Comparison of ENCODE assay signal across 1 cellular context in genomic region chr11:118401151-118401879, GRCh38.
A peak's percentile ranks its signal among the peaks of the same experiment; 100 is the strongest.
TF ChIP-seq lines count a peak whose summit lies in the region.

A gene with protein sequence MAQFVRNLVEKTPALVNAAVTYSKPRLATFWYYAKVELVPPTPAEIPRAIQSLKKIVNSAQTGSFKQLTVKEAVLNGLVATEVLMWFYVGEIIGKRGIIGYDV (plus strand): TSS chr11:118401606. CDS start chr11:118401666, 60 bp downstream.

TF ChIP-seq in HepG2, 621 proteins besides CTCF, POLR2A, EP300 and RAD21 (continued from another document and continues in another):
- TF ChIP-seq GMEB1 (CRISPR knock-in tag; IDR thresholded peaks at IDR 0.05; ENCODE audit: borderline replicate concordance) (peak; percentile 75), WIZ (CRISPR knock-in tag; IDR thresholded peaks at IDR 0.05) (no peak), ZNF567 (CRISPR knock-in tag; IDR thresholded peaks at IDR 0.05; ENCODE audit: borderline replicate concordance) (no peak), ZNF12 (CRISPR knock-in tag; IDR thresholded peaks at IDR 0.05) (no peak), ZNF180 (CRISPR knock-in tag; IDR thresholded peaks at IDR 0.05; ENCODE audit: borderline replicate concordance, low read depth) (no peak), SYNCRIP (IDR thresholded peaks at IDR 0.05; ENCODE audit: insufficient read depth, low read depth, low read length) (no peak), HES4 (CRISPR knock-in tag; IDR thresholded peaks at IDR 0.05; ENCODE audit: borderline replicate concordance) (no peak), ZMYM2 (CRISPR knock-in tag; IDR thresholded peaks at IDR 0.05) (no peak), MNT (IDR thresholded peaks at IDR 0.05) (no peak), ZSCAN25 (CRISPR knock-in tag; IDR thresholded peaks at IDR 0.05) (no peak), ZNF17 (CRISPR knock-in tag; IDR thresholded peaks at IDR 0.05) (no peak), BATF2 (CRISPR knock-in tag; IDR thresholded peaks at IDR 0.05) (no peak), ZNF660 (CRISPR knock-in tag; IDR thresholded peaks at IDR 0.05; ENCODE audit: borderline replicate concordance, low read depth) (no peak), ZNF142 (CRISPR knock-in tag; IDR thresholded peaks at IDR 0.05) (no peak), MAFF (IDR thresholded peaks at IDR 0.05; ENCODE audit: low read depth, low read length) (no peak), DMTF1 (CRISPR knock-in tag; IDR thresholded peaks at IDR 0.05) (no peak), ZHX1 (CRISPR knock-in tag; IDR thresholded peaks at IDR 0.05; ENCODE audit: low read depth) (no peak), ZFP82 (CRISPR knock-in tag; IDR thresholded peaks at IDR 0.05; ENCODE audit: borderline replicate concordance) (peak; percentile 83), HOXD1 (CRISPR knock-in tag; IDR thresholded peaks at IDR 0.05) (no peak), GATAD1 (CRISPR knock-in tag; IDR thresholded peaks at IDR 0.05) (peak; percentile 91), ZNF768 (CRISPR knock-in tag; IDR thresholded peaks at IDR 0.05) (peak; percentile 48; the same call in 1 of the 2 replicates), ZNF607 (CRISPR knock-in tag; IDR thresholded peaks at IDR 0.05; ENCODE audit: borderline replicate concordance) (no peak), ZNF598 (CRISPR knock-in tag; IDR thresholded peaks at IDR 0.05; ENCODE audit: borderline replicate concordance) (peak; percentile 78; the same call in 1 of the 2 replicates), SRF (IDR thresholded peaks at IDR 0.05; ENCODE audit: low read depth, low read length) (no peak), JDP2 (CRISPR knock-in tag; IDR thresholded peaks at IDR 0.05; ENCODE audit: borderline replicate concordance) (no peak), BHLHE40 (IDR thresholded peaks at IDR 0.05; ENCODE audit: low read length) (no peak), ZSCAN31 (CRISPR knock-in tag; IDR thresholded peaks at IDR 0.05; ENCODE audit: low read depth) (no peak; the same call in 1 of the 2 replicates), ZNF446 (CRISPR knock-in tag; IDR thresholded peaks at IDR 0.05) (peak; percentile 36; the same call in 1 of the 2 replicates), NKX3-1 (CRISPR knock-in tag; IDR thresholded peaks at IDR 0.05) (no peak), KAT7 (CRISPR knock-in tag; IDR thresholded peaks at IDR 0.05; ENCODE audit: borderline replicate concordance) (peak; percentile 65; the same call in 1 of the 2 replicates), ZSCAN30 (CRISPR knock-in tag; IDR thresholded peaks at IDR 0.05) (no peak), SNAPC5 (CRISPR knock-in tag; IDR thresholded peaks at IDR 0.05; ENCODE audit: borderline replicate concordance) (no peak), HDAC6 (IDR thresholded peaks at IDR 0.05; ENCODE audit: low read depth, low read length) (peak; percentile 100; the same call in 1 of the 2 replicates), ZNF816 (CRISPR knock-in tag; IDR thresholded peaks at IDR 0.05; ENCODE audit: borderline replicate concordance) (peak; percentile 75; the same call in 1 of the 2 replicates), ZNF343 (CRISPR knock-in tag; IDR thresholded peaks at IDR 0.05) (no peak), HHEX (CRISPR knock-in tag; IDR thresholded peaks at IDR 0.05) (no peak), ZNF441 (CRISPR knock-in tag; IDR thresholded peaks at IDR 0.05; ENCODE audit: borderline replicate concordance) (no peak; the same call in 1 of the 2 replicates), TAF1 (CRISPR knock-in tag; IDR thresholded peaks at IDR 0.05) (peak; percentile 33; the same call in 1 of the 2 replicates), ZNF33B (CRISPR knock-in tag; IDR thresholded peaks at IDR 0.05) (peak; percentile 87; the same call in 1 of the 2 replicates), ATRX (CRISPR knock-in tag; IDR thresholded peaks at IDR 0.05; ENCODE audit: borderline replicate concordance) (no peak)
- TF ChIP-seq, protein P1, sequence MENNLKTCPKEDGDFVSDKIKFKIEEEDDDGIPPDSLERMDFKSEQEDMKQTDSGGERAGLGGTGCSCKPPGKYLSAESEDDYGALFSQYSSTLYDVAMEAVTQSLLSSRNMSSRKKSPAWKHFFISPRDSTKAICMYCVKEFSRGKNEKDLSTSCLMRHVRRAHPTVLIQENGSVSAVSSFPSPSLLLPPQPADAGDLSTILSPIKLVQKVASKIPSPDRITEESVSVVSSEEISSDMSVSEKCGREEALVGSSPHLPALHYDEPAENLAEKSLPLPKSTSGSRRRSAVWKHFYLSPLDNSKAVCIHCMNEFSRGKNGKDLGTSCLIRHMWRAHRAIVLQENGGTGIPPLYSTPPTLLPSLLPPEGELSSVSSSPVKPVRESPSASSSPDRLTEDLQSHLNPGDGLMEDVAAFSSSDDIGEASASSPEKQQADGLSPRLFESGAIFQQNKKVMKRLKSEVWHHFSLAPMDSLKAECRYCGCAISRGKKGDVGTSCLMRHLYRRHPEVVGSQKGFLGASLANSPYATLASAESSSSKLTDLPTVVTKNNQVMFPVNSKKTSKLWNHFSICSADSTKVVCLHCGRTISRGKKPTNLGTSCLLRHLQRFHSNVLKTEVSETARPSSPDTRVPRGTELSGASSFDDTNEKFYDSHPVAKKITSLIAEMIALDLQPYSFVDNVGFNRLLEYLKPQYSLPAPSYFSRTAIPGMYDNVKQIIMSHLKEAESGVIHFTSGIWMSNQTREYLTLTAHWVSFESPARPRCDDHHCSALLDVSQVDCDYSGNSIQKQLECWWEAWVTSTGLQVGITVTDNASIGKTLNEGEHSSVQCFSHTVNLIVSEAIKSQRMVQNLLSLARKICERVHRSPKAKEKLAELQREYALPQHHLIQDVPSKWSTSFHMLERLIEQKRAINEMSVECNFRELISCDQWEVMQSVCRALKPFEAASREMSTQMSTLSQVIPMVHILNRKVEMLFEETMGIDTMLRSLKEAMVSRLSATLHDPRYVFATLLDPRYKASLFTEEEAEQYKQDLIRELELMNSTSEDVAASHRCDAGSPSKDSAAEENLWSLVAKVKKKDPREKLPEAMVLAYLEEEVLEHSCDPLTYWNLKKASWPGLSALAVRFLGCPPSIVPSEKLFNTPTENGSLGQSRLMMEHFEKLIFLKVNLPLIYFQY (CRISPR knock-in tag; IDR thresholded peaks at IDR 0.05; ENCODE audit: borderline replicate concordance), result peak; percentile 93; the same call in 1 of the 2 replicates
- TF ChIP-seq, protein P2, sequence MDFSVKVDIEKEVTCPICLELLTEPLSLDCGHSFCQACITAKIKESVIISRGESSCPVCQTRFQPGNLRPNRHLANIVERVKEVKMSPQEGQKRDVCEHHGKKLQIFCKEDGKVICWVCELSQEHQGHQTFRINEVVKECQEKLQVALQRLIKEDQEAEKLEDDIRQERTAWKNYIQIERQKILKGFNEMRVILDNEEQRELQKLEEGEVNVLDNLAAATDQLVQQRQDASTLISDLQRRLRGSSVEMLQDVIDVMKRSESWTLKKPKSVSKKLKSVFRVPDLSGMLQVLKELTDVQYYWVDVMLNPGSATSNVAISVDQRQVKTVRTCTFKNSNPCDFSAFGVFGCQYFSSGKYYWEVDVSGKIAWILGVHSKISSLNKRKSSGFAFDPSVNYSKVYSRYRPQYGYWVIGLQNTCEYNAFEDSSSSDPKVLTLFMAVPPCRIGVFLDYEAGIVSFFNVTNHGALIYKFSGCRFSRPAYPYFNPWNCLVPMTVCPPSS (IDR thresholded peaks at IDR 0.05), result no peak
